Comparison of ENCODE assay signal across 13 cellular contexts in the genomic region with DNA sequence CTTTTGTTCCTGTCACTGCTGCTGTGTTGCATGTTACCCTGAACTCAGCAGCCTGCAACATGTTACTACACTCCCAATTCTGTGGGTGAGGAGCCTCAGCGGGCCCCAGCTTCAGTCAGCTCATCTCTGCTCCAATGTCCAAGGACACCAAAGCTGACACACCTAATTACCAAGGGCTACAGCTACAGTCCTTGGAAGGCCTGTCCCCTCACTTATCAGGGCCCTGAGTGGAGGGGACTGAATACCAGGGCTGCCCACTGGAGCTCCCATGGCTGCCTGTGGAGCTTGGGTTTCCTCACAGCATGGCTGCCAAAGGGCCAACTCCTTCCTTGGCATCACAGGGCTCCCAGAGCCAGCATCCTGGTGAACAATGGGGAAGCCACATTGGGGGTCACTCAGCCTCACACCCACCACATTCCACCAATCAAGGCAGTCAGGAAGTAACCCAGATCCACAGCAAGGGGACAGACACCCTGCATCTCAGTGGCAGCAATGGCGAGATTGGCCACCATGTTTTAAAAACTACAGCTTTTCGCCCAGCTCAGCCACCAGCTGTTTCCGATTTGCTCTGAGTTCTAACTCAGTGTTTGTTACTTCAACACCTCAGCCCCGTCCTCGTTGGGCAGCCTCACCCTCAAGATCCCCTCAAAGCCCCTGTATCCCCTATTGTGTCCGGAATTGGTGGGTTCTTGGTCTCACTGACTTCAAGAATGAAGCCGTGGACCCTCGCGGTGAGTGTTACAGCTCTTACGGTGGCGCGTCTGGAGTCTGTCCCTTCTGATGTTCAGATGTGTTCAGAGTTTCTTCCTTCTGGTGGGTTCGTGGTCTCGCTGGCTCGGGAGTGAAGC. TPM values are rescaled to one million over a fixed set of nuclear protein-coding genes. Genes with fewer than 3 reads are reported as not detected.
DNase-seq lines count a peak whose midpoint lies in the region; ATAC-seq and TF ChIP-seq lines count a peak whose summit lies in the region.
"Had no signal": no experiment of that assay in that cellular context is flagged by ENCODE, and none has a peak within 500 bp of the region (broad histone marks: within the 10 kb centered on the region; RNA-seq: fewer than 3 reads in every experiment).

No MANE protein-coding gene starts in this region.

- peaks cover 81% of the 10 kb centered on the region for H3K4me1 Mint-ChIP-seq in activated T-helper 2 cell treated with anti-CD3 and anti-CD28 coated beads, Interferon-gamma antibody, Interleukin-2, Interleukin-4, amounts not matched to agents 10 μg/mL and 5 μg/mL and 100 μg/mL, durations not matched to agents 14 hours and 24 hours and 36 hours (ENCODE audit: low read depth)

- no peaks in the 10 kb centered on the region for H3K27me3 ChIP-seq in mononuclear cell (ENCODE audit: insufficient read depth, low read length)
- no peaks in the 10 kb centered on the region for H3K27me3 ChIP-seq in transverse colon
- H3K27me3 ChIP-seq in thyroid gland = no peaks in the 10 kb centered on the region
- H3K27me3 ChIP-seq: pancreas had no signal

- H3K27ac Mint-ChIP-seq in activated T-helper 2 cell treated with anti-CD3 and anti-CD28 coated beads, Interferon-gamma antibody, Interleukin-2, Interleukin-4, amounts not matched to agents 10 μg/mL and 5 μg/mL and 100 μg/mL, durations not matched to agents 14 hours and 24 hours and 36 hours = peak overlapping the region; percentile 97
- H3K27ac Mint-ChIP-seq: HFFc6 had no signal

- in situ Hi-C loops in transverse colon (cut with MboI; ENCODE audit: low pct_ligation_motif_present in 1 of 4, low pct_unique_long_range_greater_than_20kb in 1 of 4, low sequenced_read_pairs in 3 of 4) = no loop called here

- DNase-seq in stimulated activated CD4-positive, alpha-beta T cell treated with anti-CD3 and anti-CD28 coated beads, Interleukin-1b, Interleukin-23, amount 100 ng/mL, for 48 hours = peak; percentile 62
- DNase-seq in stimulated activated CD4-positive, alpha-beta T cell treated with anti-CD3 and anti-CD28 coated beads, Interleukin-2, amount 100 ng/mL, for 24 hours = no peak
- DNase-seq in activated T-helper 2 cell treated with anti-CD3 and anti-CD28 coated beads, Interferon-gamma antibody, Interleukin-2, Interleukin-4, amounts not matched to agents 10 μg/mL and 5 μg/mL and 100 μg/mL, durations not matched to agents 14 hours and 24 hours and 36 hours (ENCODE audit: low spot score) = no peak
- DNase-seq in transverse colon = peak; percentile 2
- no peak for DNase-seq in thyroid gland
- DNase-seq: HFFc6, NCI-H1105 treated with DMSO at 0.1 percent for 48 hours, NCI-H510A had no signal

- no peak for TF ChIP-seq EP300 in transverse colon (IDR thresholded peaks at IDR 0.05; ENCODE audit: low read depth)

- H3K27ac ChIP-seq in transverse colon = peak overlapping the region in 1 of 4 donors; percentile 21
- H3K27ac ChIP-seq in thyroid gland = no peak overlapping the region

- no peak for ATAC-seq in HG03354 (IDR thresholded peaks at IDR 0.05; ENCODE audit: poor library complexity, severe bottlenecking, unreplicated experiment)
- ATAC-seq in HG03159 (IDR thresholded peaks at IDR 0.05; ENCODE audit: unreplicated experiment) = no peak
- ATAC-seq: HepG2, pancreas had no signal

- TF ChIP-seq POLR2A in transverse colon (IDR thresholded peaks at IDR 0.05) (no peak), thyroid gland (IDR thresholded peaks at IDR 0.05) (no peak)

- peak overlapping the region; percentile 83 for H3K4me3 Mint-ChIP-seq in activated T-helper 2 cell treated with anti-CD3 and anti-CD28 coated beads, Interferon-gamma antibody, Interleukin-2, Interleukin-4, amounts not matched to agents 10 μg/mL and 5 μg/mL and 100 μg/mL, durations not matched to agents 14 hours and 24 hours and 36 hours (ENCODE audit: low read depth)
- H3K4me3 Mint-ChIP-seq: HFFc6 had no signal

- intact Hi-C loops in activated T-helper 2 cell treated with anti-CD3 and anti-CD28 coated beads, Interferon-gamma antibody, Interleukin-2, Interleukin-4, amounts not matched to agents 10 μg/mL and 5 μg/mL and 100 μg/mL, durations not matched to agents 14 hours and 24 hours and 36 hours (cut with micrococcal nuclease) = loop anchor here (5.0 kb wide), 1 partner anchor 167 kb away; a partner anchor contains a TSS
- intact Hi-C loops in transverse colon (cut with DNase I; ENCODE audit: low total_unique reads) (no loop called here), thyroid gland (cut with DNase I) (loop anchor here (2.0 kb wide), 1 partner anchor 24 kb away; no protein-coding TSS in a partner anchor)

- H3K36me3 ChIP-seq in transverse colon (no peaks in the 10 kb centered on the region), thyroid gland (no peaks in the 10 kb centered on the region)
- H3K36me3 ChIP-seq: pancreas had no signal

- peak overlapping the region; percentile 1 for H3K4me3 ChIP-seq in mononuclear cell (ENCODE audit: low read length)
- H3K4me3 ChIP-seq in transverse colon = no peak overlapping the region
- H3K4me3 ChIP-seq in thyroid gland (replicated peaks in 1 of 3) = no peak overlapping the region
- H3K4me3 ChIP-seq: pancreas had no signal

- H3K4me1 ChIP-seq in mononuclear cell (ENCODE audit: insufficient read depth, low read length) (peaks cover 90% of the 10 kb centered on the region), transverse colon (peaks cover 3 to 33% (median 22%) of the 10 kb centered on the region in 4 donors), thyroid gland (no peaks in the 10 kb centered on the region)

- WGBS in transverse colon (ENCODE audit: low coverage in 1 of 2), 2 donors = 89% methylated on average over 16 of the region's 16 CpGs; no CpG with 5 or more reads in 1 of the 2 donors
- WGBS in thyroid gland, 2 donors = 89 to 98% methylated on average over 16 of the region's 16 CpGs

- H3K9me3 ChIP-seq in mononuclear cell (ENCODE audit: low read depth, low read length) (no peaks in the 10 kb centered on the region), transverse colon (no peaks in the 10 kb centered on the region), thyroid gland (no peaks in the 10 kb centered on the region)
- H3K9me3 ChIP-seq: pancreas had no signal

- H3K9me3 Mint-ChIP-seq in activated T-helper 2 cell treated with anti-CD3 and anti-CD28 coated beads, Interferon-gamma antibody, Interleukin-2, Interleukin-4, amounts not matched to agents 10 μg/mL and 5 μg/mL and 100 μg/mL, durations not matched to agents 14 hours and 24 hours and 36 hours = peaks cover 6% of the 10 kb centered on the region

- peaks cover 74% of the 10 kb centered on the region for H3K36me3 Mint-ChIP-seq in activated T-helper 2 cell treated with anti-CD3 and anti-CD28 coated beads, Interferon-gamma antibody, Interleukin-2, Interleukin-4, amounts not matched to agents 10 μg/mL and 5 μg/mL and 100 μg/mL, durations not matched to agents 14 hours and 24 hours and 36 hours (ENCODE audit: low read depth)

- H3K27me3 Mint-ChIP-seq in activated T-helper 2 cell treated with anti-CD3 and anti-CD28 coated beads, Interferon-gamma antibody, Interleukin-2, Interleukin-4, amounts not matched to agents 10 μg/mL and 5 μg/mL and 100 μg/mL, durations not matched to agents 14 hours and 24 hours and 36 hours (ENCODE audit: low read depth) = no peaks in the 10 kb centered on the region

- TF ChIP-seq CTCF in transverse colon (IDR thresholded peaks at IDR 0.05) (no peak), thyroid gland (IDR thresholded peaks at IDR 0.05) (no peak)

RNA-seq across cellular contexts. Expression of a gene that starts 18.9 kb away (rescaled TPM):
- total RNA-seq in activated T-helper 2 cell treated with anti-CD3 and anti-CD28 coated beads, Interferon-gamma antibody, Interleukin-2, Interleukin-4, amounts not matched to agents 10 μg/mL and 5 μg/mL and 100 μg/mL, durations not matched to agents 14 hours and 24 hours and 36 hours = 317 and 330 TPM in 2 replicates
- total RNA-seq in mononuclear cell (126 TPM), transverse colon (10 to 100 TPM in 3 of 4 donors, 1 to 10 TPM in 1; 8.7 to 29.1 (median 14.5) TPM), thyroid gland (10 to 100 TPM; 19.9 to 29.6 (median 28.9) TPM)
- total RNA-seq: HFFc6 had no signal

Comparison
In these comparisons a context has a peak if more than half of its experiments do, and no peak if none do; other contexts are left out.
1. DNase-seq: peak in stimulated activated CD4-positive, alpha-beta T cell treated with anti-CD3 and anti-CD28 coated beads, Interleukin-1b, Interleukin-23, amount 100 ng/mL, for 48 hours (single experiment) and transverse colon (single experiment); none in stimulated activated CD4-positive, alpha-beta T cell treated with anti-CD3 and anti-CD28 coated beads, Interleukin-2, amount 100 ng/mL, for 24 hours (0 of 2), activated T-helper 2 cell treated with anti-CD3 and anti-CD28 coated beads, Interferon-gamma antibody, Interleukin-2, Interleukin-4, amounts not matched to agents 10 μg/mL and 5 μg/mL and 100 μg/mL, durations not matched to agents 14 hours and 24 hours and 36 hours (single experiment) and thyroid gland (0 of 2).